In genomic region chr2:232365621-232366321, GRCh38 we compare ENCODE assay signal across 8 cellular contexts. TPM values are rescaled to one million over a fixed set of nuclear protein-coding genes. Genes with fewer than 3 reads are reported as not detected.
DNase-seq lines count a peak whose midpoint lies in the region; ATAC-seq and TF ChIP-seq lines count a peak whose summit lies in the region.

No MANE protein-coding gene starts in this region.

- H3K27ac ChIP-seq in osteoblast (ENCODE audit: low read depth, low read length) = no peak overlapping the region

- no peaks in the 10 kb centered on the region for H3K36me3 Mint-ChIP-seq in activated T-cell treated with anti-CD3 and anti-CD28 coated beads, Interleukin-2, amount 50 U/mL, for 72 hours (ENCODE audit: insufficient read depth in 2 of 2)
- H3K36me3 Mint-ChIP-seq in effector memory CD8-positive, alpha-beta T cell (ENCODE audit: insufficient read depth) = peaks cover 3% of the 10 kb centered on the region

- peak; percentile 73 to 74 for ATAC-seq in activated T-cell treated with anti-CD3 and anti-CD28 coated beads, Interleukin-2, amount 50 U/mL, for 72 hours (replicated peaks in 1 of 2)
- peak; percentile 64 for ATAC-seq in effector memory CD8-positive, alpha-beta T cell (replicated peaks)
- no peak for ATAC-seq in HG03571 (IDR thresholded peaks at IDR 0.05; ENCODE audit: unreplicated experiment)

- no peaks in the 10 kb centered on the region for H3K9me3 Mint-ChIP-seq in activated T-cell treated with anti-CD3 and anti-CD28 coated beads, Interleukin-2, amount 50 U/mL, for 72 hours
- no peaks in the 10 kb centered on the region for H3K9me3 Mint-ChIP-seq in effector memory CD8-positive, alpha-beta T cell

- H3K36me3 ChIP-seq in osteoblast (ENCODE audit: insufficient read depth, low read length) = no peaks in the 10 kb centered on the region

- H3K9me3 ChIP-seq in osteoblast (ENCODE audit: low read depth, low read length) = no peaks in the 10 kb centered on the region

- TF ChIP-seq CTCF in osteoblast (IDR thresholded peaks at IDR 0.05; ENCODE audit: extremely low read depth, low read depth, low read length) = peak; percentile 50

- H4K20me1 ChIP-seq in osteoblast (ENCODE audit: insufficient read depth, low read length) = no peaks in the 10 kb centered on the region

- no peaks in the 10 kb centered on the region for H3K27me3 ChIP-seq in osteoblast (ENCODE audit: insufficient read depth, low read length)

- no peaks in the 10 kb centered on the region for H3K4me1 ChIP-seq in osteoblast (ENCODE audit: insufficient read depth, low read length)

- peak in 1 of 2 donors; percentile 21 for DNase-seq in activated T-cell treated with anti-CD3 and anti-CD28 coated beads, Interleukin-2, amount 50 U/mL, for 72 hours
- no peak for DNase-seq in activated T-cell treated with anti-CD3 and anti-CD28 coated beads for 4 hours
- peak; percentile 56 for DNase-seq in NCI-H510A treated with DMSO at 0.1 percent for 48 hours (lab: John Stamatoyannopoulos, UW)
- no peak for DNase-seq in effector memory CD8-positive, alpha-beta T cell
- DNase-seq in osteoblast (ENCODE audit: insufficient read length, low spot score, missing footprints) = peak; percentile 95
- DNase-seq in RKO (ENCODE audit: low spot score) = no peak
- no peak for DNase-seq in midbrain (lab: John Stamatoyannopoulos, UW)

- no peak overlapping the region for H3K4me3 ChIP-seq in osteoblast (ENCODE audit: insufficient read depth, low read length)

- H3K4me1 Mint-ChIP-seq in activated T-cell treated with anti-CD3 and anti-CD28 coated beads, Interleukin-2, amount 50 U/mL, for 72 hours (ENCODE audit: low read depth) = peaks cover 21% of the 10 kb centered on the region
- peaks cover 7 to 12% of the 10 kb centered on the region in 2 donors for H3K4me1 Mint-ChIP-seq in effector memory CD8-positive, alpha-beta T cell (ENCODE audit: low read depth in 2 of 2)

- H3K79me2 ChIP-seq in osteoblast (ENCODE audit: insufficient read depth, low read length) = no peaks in the 10 kb centered on the region

- no peak overlapping the region for H3K4me2 ChIP-seq in osteoblast (ENCODE audit: insufficient read depth, low read length)

- H3K27ac Mint-ChIP-seq in activated T-cell treated with anti-CD3 and anti-CD28 coated beads, Interleukin-2, amount 50 U/mL, for 72 hours = no peak overlapping the region
- no peak overlapping the region for H3K27ac Mint-ChIP-seq in effector memory CD8-positive, alpha-beta T cell

- H2AFZ ChIP-seq in osteoblast (ENCODE audit: low read length) = no peak overlapping the region

- H3K27me3 Mint-ChIP-seq in activated T-cell treated with anti-CD3 and anti-CD28 coated beads, Interleukin-2, amount 50 U/mL, for 72 hours (ENCODE audit: low read depth) = no peaks in the 10 kb centered on the region
- H3K27me3 Mint-ChIP-seq in effector memory CD8-positive, alpha-beta T cell = no peaks in the 10 kb centered on the region

- no peak overlapping the region for H3K4me3 Mint-ChIP-seq in activated T-cell treated with anti-CD3 and anti-CD28 coated beads, Interleukin-2, amount 50 U/mL, for 72 hours
- H3K4me3 Mint-ChIP-seq in effector memory CD8-positive, alpha-beta T cell = no peak overlapping the region

RNA-seq across cellular contexts. Expression of gene ALPP, which starts 12.8 kb away (rescaled TPM):
- total RNA-seq in activated T-cell treated with anti-CD3 and anti-CD28 coated beads, Interleukin-2, amount 50 U/mL, for 72 hours = not detected
- total RNA-seq in osteoblast = not detected in 2 replicates

RNA-seq across cellular contexts. Expression of gene ALPG, which starts 40.9 kb away (rescaled TPM):
- not detected for total RNA-seq in activated T-cell treated with anti-CD3 and anti-CD28 coated beads, Interleukin-2, amount 50 U/mL, for 72 hours
- total RNA-seq in osteoblast = not detected in 2 replicates

Comparison
In these comparisons a context has a peak if more than half of its experiments do, and no peak if none do; other contexts are left out.
1. DNase-seq: peak in NCI-H510A treated with DMSO at 0.1 percent for 48 hours (single experiment) and osteoblast (single experiment); none in activated T-cell treated with anti-CD3 and anti-CD28 coated beads for 4 hours (single experiment), effector memory CD8-positive, alpha-beta T cell (0 of 3), RKO (single experiment) and midbrain (single experiment).